ENCODE assay signal across 8 cellular contexts in the genomic region with DNA sequence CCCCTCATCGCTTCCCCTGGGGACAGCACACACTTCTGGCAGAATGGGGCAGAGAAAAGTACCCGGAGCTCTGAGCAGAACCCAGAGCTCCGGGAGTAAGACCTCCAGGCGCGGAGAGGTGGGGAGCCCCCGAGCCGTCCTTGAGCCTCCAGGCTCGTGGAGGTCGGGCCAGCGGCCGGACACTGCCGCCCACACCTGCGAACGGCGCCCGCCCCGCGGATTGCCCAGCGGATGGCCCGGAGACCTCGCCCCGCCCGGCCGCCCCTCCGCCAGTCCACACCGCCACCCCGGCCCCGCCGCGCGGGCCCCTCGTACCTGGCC. TPM values are rescaled to one million over a fixed set of nuclear protein-coding genes. Genes with fewer than 3 reads are reported as not detected.
DNase-seq lines count a peak whose midpoint lies in the region; ATAC-seq and TF ChIP-seq lines count a peak whose summit lies in the region.

No MANE protein-coding gene starts in this region.

- H3K4me3 ChIP-seq in BE2C (ENCODE audit: low read depth, low read length) (peak overlapping the region; percentile 96), SJSA1 (peak overlapping the region; percentile 94), fibroblast of lung (replicated peaks in 1 of 4; ENCODE audit: control extremely low read depth in 1 of 4, insufficient read depth in 1 of 4, low read depth in 3 of 4, low read length in 4 of 4) (peak overlapping the region; percentile 72 to 97 (median 81)), prostate gland (peak overlapping the region; percentile 71 to 97)

- H3K27ac ChIP-seq in SJSA1 (peak overlapping the region; percentile 11; the same call in 1 of the 2 replicates), fibroblast of lung (ENCODE audit: insufficient read depth, low read length) (peak overlapping the region; percentile 65), prostate gland (peak overlapping the region; percentile 72 to 86)

- H3K9me3 ChIP-seq in BE2C: no peaks in the 10 kb centered on the region
- no peaks in the 10 kb centered on the region; the same call in 1 of the 2 replicates for H3K9me3 ChIP-seq in SJSA1 (replicated peaks)
- no peaks in the 10 kb centered on the region for H3K9me3 ChIP-seq in fibroblast of lung (ENCODE audit: control insufficient read depth, insufficient read depth, low read depth, low read length)
- H3K9me3 ChIP-seq in prostate gland: no peaks in the 10 kb centered on the region

- no peak overlapping the region for H2AFZ ChIP-seq in fibroblast of lung (ENCODE audit: low read length)

- H3K36me3 ChIP-seq in BE2C (no peaks in the 10 kb centered on the region), SJSA1 (peaks cover 6% of the 10 kb centered on the region), fibroblast of lung (ENCODE audit: control insufficient read depth, insufficient read depth, low read length) (no peaks in the 10 kb centered on the region), prostate gland (no peaks in the 10 kb centered on the region)

- ATAC-seq in GM21737 (IDR thresholded peaks at IDR 0.05; ENCODE audit: unreplicated experiment): peak; percentile 22

- intact Hi-C loops in prostate gland (cut with DNase I): loop anchor here (2.0 kb wide), 1 partner anchor 157 kb away; a partner anchor contains a TSS

- H3K9ac ChIP-seq in fibroblast of lung (ENCODE audit: insufficient read depth, low read length): peak overlapping the region; percentile 25

- TF ChIP-seq CTCF in BE2C (IDR thresholded peaks at IDR 0.05; ENCODE audit: low read depth, low read length) (no peak), fibroblast of lung (conservative IDR thresholded peaks at IDR 0.05 in 1 of 2, IDR thresholded peaks at IDR 0.05 in 1 of 2; ENCODE audit: low read depth in 1 of 2, low read length in 2 of 2) (no peak), prostate gland (IDR thresholded peaks at IDR 0.05) (no peak)

- peaks cover 41% of the 10 kb centered on the region for H3K79me2 ChIP-seq in fibroblast of lung (ENCODE audit: control insufficient read depth, insufficient read depth, low read length)

- H4K20me1 ChIP-seq in fibroblast of lung (ENCODE audit: control insufficient read depth, extremely low read depth, insufficient read depth, low read length): no peaks in the 10 kb centered on the region

- no peak for TF ChIP-seq POLR2A in prostate gland (IDR thresholded peaks at IDR 0.05)

- WGBS in prostate gland: 0% methylated on average over 31 of the region's 32 CpGs

- H3K27me3 ChIP-seq in BE2C: no peaks in the 10 kb centered on the region
- no peaks in the 10 kb centered on the region for H3K27me3 ChIP-seq in SJSA1 (replicated peaks)
- no peaks in the 10 kb centered on the region for H3K27me3 ChIP-seq in fibroblast of lung (ENCODE audit: control insufficient read depth, insufficient read depth, low read length)
- no peaks in the 10 kb centered on the region for H3K27me3 ChIP-seq in prostate gland (replicated peaks; ENCODE audit: insufficient read depth)

- H3K4me1 ChIP-seq in BE2C (peaks cover 3% of the 10 kb centered on the region; the same call in 1 of the 2 replicates), SJSA1 (replicated peaks) (peaks cover 28% of the 10 kb centered on the region), fibroblast of lung (ENCODE audit: control insufficient read depth, extremely low read depth, insufficient read depth, low read length) (peaks cover 8% of the 10 kb centered on the region), prostate gland (replicated peaks) (no peaks in the 10 kb centered on the region)

- no peak for DNase-seq in BE2C
- no peak for DNase-seq in SJSA1 (ENCODE audit: low read depth in 1 of 2, low spot score in 2 of 2)
- no peak for DNase-seq in fibroblast of lung (ENCODE audit: low read depth in 2 of 2)
- DNase-seq in prostate gland (ENCODE audit: low spot score): no peak
- no peak for DNase-seq in NK-92 treated with Interleukin-12 subunit alpha and Interleukin-12 subunit beta, amount 100 ng/mL, for 24 hours (lab: John Stamatoyannopoulos, UW)
- DNase-seq in NCI-H345 treated with DMSO at 0.1 percent for 48 hours (lab: John Stamatoyannopoulos, UW; ENCODE audit: unreplicated experiment): no peak
- DNase-seq in NOMO-1 treated with dmso at 0.1 percent for 144 hours (lab: John Stamatoyannopoulos, UW; ENCODE audit: unreplicated experiment): no peak

- peak overlapping the region; percentile 91 for H3K4me2 ChIP-seq in fibroblast of lung (ENCODE audit: extremely low read depth, insufficient read depth, low read length)

RNA-seq across cellular contexts. Expression of a gene that starts 0.3 kb away (rescaled TPM):
- 7.8 TPM for polyA plus RNA-seq in BE2C (2012; ENCODE audit: insufficient read depth, insufficient read length, low read depth)
- total RNA-seq in SJSA1 (2014; rRNA removed; shearing (Covaris generic)): 16.4 and 22.1 TPM in 2 replicates
- total RNA-seq in fibroblast of lung (16.9 and 22.8 TPM in 2 replicates), prostate gland (10 to 100 TPM; 20.0 to 24.5 TPM)
- polyA plus RNA-seq in fibroblast of lung: 23.7 and 25.9 TPM in 2 replicates
- polyA plus RNA-seq in fibroblast of lung (2012): 15.8 and 18.0 TPM in 2 replicates
- 11.2 and 29.7 TPM in 2 replicates for polyA minus RNA-seq in fibroblast of lung (ENCODE audit: low replicate concordance)

Comparison
In these comparisons a context has a peak if more than half of its experiments do, and no peak if none do; other contexts are left out.
1. H3K27ac ChIP-seq: peak in every context shown above with its lines; median percentile 79 in prostate gland; 65 in fibroblast of lung; 11 in SJSA1.